8 cellular contexts compared by ENCODE assay signal in the genomic region with DNA sequence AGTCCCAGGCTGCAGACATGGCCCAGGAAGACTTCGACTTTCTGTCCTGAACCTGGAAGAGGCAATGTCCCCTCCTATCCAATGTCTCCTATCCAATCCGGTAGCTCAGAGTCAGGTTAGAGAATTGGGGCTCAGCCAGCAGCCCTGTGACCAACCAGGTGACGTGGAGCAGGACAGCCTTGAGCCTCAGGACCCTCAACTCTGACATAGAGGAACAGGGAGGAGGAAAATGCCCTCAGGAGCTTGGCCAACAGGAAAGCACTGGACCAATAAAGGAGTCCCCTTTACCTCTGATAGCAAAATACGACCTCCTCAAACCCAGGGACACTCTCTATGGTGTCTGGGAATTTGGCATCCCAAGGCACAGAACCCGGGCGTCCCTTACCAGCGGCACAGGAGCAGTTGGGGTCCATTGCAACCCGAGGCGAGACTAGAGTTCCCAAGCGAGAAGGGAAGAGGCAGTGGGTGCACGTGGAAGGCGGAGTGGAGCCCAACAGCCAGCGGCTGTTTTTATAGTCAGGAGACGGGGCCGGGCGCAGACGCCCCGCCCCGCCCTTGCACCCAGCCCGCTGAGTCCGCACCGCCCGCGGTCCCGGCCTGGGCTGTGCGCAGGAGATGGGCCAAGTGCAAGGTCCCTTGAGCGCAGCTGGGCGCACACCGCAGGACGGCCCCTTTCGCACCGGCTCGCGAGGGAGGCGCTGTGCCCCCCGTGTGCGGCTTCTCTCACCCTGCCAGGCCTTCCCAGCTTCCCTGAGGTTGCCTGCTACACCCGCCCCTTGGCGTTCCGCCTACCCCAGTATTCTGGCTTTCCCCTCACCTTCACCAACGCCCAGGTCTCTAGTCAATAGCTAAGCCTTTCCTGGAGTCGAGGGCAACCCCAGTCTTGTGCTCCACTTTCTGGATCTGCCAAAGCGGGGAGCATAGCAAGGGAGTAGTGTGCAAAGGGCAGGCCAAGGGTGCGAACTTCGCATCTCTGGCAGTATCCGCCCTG. TPM values are rescaled to one million over a fixed set of nuclear protein-coding genes. Genes with fewer than 3 reads are reported as not detected.
A peak's percentile ranks its signal among the peaks of the same experiment; 100 is the strongest.
DNase-seq lines count a peak whose midpoint lies in the region; ATAC-seq and TF ChIP-seq lines count a peak whose summit lies in the region.

A gene (minus strand): TSS at position 485 of the 991 bp plus-strand sequence. CDS start 72 bp downstream, at position 413.

- peaks cover 90% of the 10 kb centered on the region for H3K27me3 ChIP-seq in BE2C
- H3K27me3 ChIP-seq in mucosa of rectum (ENCODE audit: control insufficient read depth in 2 of 2, insufficient read depth in 2 of 2, low read length in 2 of 2) = peaks cover 22 to 36% of the 10 kb centered on the region in 2 donors

- H3K36me3 ChIP-seq in BE2C = no peaks in the 10 kb centered on the region
- H3K36me3 ChIP-seq in mucosa of rectum (ENCODE audit: control insufficient read depth in 2 of 2, insufficient read depth in 2 of 2, low read length in 2 of 2) = no peaks in the 10 kb centered on the region

- H3K9ac ChIP-seq in mucosa of rectum (ENCODE audit: low read depth in 1 of 2, low read length in 2 of 2) = peak within 1 kb of the TSS; percentile 75 to 84

- H3K4me1 ChIP-seq in BE2C (no peaks in the 10 kb centered on the region), mucosa of rectum (ENCODE audit: control insufficient read depth in 2 of 2, insufficient read depth in 2 of 2, low read length in 2 of 2) (peaks cover 27 to 31% of the 10 kb centered on the region in 2 donors)

- DNase-seq in BE2C (peak; percentile 29), NCI-H510A (lab: John Stamatoyannopoulos, UW) (peak; percentile 65), choroid plexus epithelial cell (ENCODE audit: low read depth) (peak; percentile 50), NAMALWA (ENCODE audit: low spot score) (no peak), AG08395 (ENCODE audit: low spot score) (no peak), GOT3 (lab: John Stamatoyannopoulos, UW) (no peak)

- H3K9me3 ChIP-seq in BE2C (no peaks in the 10 kb centered on the region), mucosa of rectum (ENCODE audit: control insufficient read depth in 2 of 2, low read length in 2 of 2) (no peaks in the 10 kb centered on the region)

- H3K4me3 ChIP-seq in BE2C (ENCODE audit: low read depth, low read length) = no peak within 1 kb of the TSS
- no peak within 1 kb of the TSS for H3K4me3 ChIP-seq in choroid plexus epithelial cell (ENCODE audit: low read depth, low read length)
- peak within 1 kb of the TSS; percentile 80 to 82 for H3K4me3 ChIP-seq in mucosa of rectum (ENCODE audit: low read length in 2 of 2)

- peak within 1 kb of the TSS; percentile 84 for H3K27ac ChIP-seq in mucosa of rectum (ENCODE audit: low read depth in 2 of 2, low read length in 2 of 2)

- ATAC-seq in HG03520 (IDR thresholded peaks at IDR 0.05; ENCODE audit: unreplicated experiment) = no peak

- TF ChIP-seq CTCF in BE2C (IDR thresholded peaks at IDR 0.05; ENCODE audit: low read depth, low read length) (no peak), choroid plexus epithelial cell (conservative IDR thresholded peaks at IDR 0.05; ENCODE audit: low read depth, low read length) (no peak)

RNA-seq across cellular contexts. Expression of the gene that starts here (rescaled TPM):
- polyA plus RNA-seq in BE2C (2012; ENCODE audit: insufficient read depth, insufficient read length, low read depth) = not detected

Comparison
In these comparisons a context has a peak if more than half of its experiments do, and no peak if none do; other contexts are left out.
1. DNase-seq: peak in BE2C (single experiment), NCI-H510A (single experiment) and choroid plexus epithelial cell (single experiment); none in NAMALWA (single experiment), AG08395 (single experiment) and GOT3 (single experiment).
2. H3K4me3 ChIP-seq: peak in mucosa of rectum (2 of 2); none in BE2C (single experiment) and choroid plexus epithelial cell (single experiment).